In genomic region chr3:9100132-9100894, GRCh38 we compare ENCODE assay signal across 26 cellular contexts.
DNase-seq lines count a peak whose midpoint lies in the region; ATAC-seq, FAIRE-seq and TF ChIP-seq lines count a peak whose summit lies in the region.
"Had no signal": no experiment of that assay in that cellular context is flagged by ENCODE, and none has a peak within 500 bp of the region (broad histone marks: within the 10 kb centered on the region; RNA-seq: fewer than 3 reads in every experiment).

No MANE protein-coding gene starts in this region.

- H3K9me3 ChIP-seq in GM12878 (replicated peaks; ENCODE audit: control insufficient read depth, insufficient read depth, low read length): no peaks in the 10 kb centered on the region
- H3K9me3 ChIP-seq in naive thymus-derived CD4-positive, alpha-beta T cell (ENCODE audit: control insufficient read depth in 2 of 3, low read length in 3 of 3): no peaks in the 10 kb centered on the region
- H3K9me3 ChIP-seq in H9 (ENCODE audit: control insufficient read depth, low read depth, low read length): no peaks in the 10 kb centered on the region
- no peaks in the 10 kb centered on the region for H3K9me3 ChIP-seq in CD4-positive, alpha-beta memory T cell (ENCODE audit: control insufficient read depth in 1 of 2, low read length in 2 of 2)
- H3K9me3 ChIP-seq: gastrocnemius medialis, MG63 had no signal

- H3K4me1 ChIP-seq in GM12878 (ENCODE audit: control insufficient read depth, insufficient read depth, low read length) (peaks cover 7% of the 10 kb centered on the region; the same call in 1 of the 2 replicates), H9 (ENCODE audit: insufficient read depth, low read length) (peaks cover 1% of the 10 kb centered on the region)
- H3K4me1 ChIP-seq in naive thymus-derived CD4-positive, alpha-beta T cell (ENCODE audit: control insufficient read depth in 2 of 2, insufficient read depth in 2 of 2, low read length in 2 of 2): no peaks in the 10 kb centered on the region
- no peaks in the 10 kb centered on the region for H3K4me1 ChIP-seq in CD4-positive, alpha-beta memory T cell (ENCODE audit: insufficient read depth, low read length)
- H3K4me1 ChIP-seq: gastrocnemius medialis, parathyroid adenoma had no signal

- H3K9ac ChIP-seq in GM12878 (ENCODE audit: control insufficient read depth, insufficient read depth, low read length): no peak overlapping the region
- H3K9ac ChIP-seq in H9 (ENCODE audit: extremely low read depth, insufficient read length, low read length): no peak overlapping the region
- H3K9ac ChIP-seq: parathyroid adenoma had no signal

- SMC1A ChIA-PET in GM12878 (lab: Charles Lee; ENCODE audit: uncharacterized antibody, unreplicated experiment): no interaction called here

- no peak overlapping the region for H3K4me3 Mint-ChIP-seq in naive thymus-derived CD4-positive, alpha-beta T cell
- H3K4me3 Mint-ChIP-seq in H9: no peak overlapping the region
- no peak overlapping the region for H3K4me3 Mint-ChIP-seq in CD4-positive, alpha-beta memory T cell
- H3K4me3 Mint-ChIP-seq: activated CD8-positive, alpha-beta T cell treated with anti-CD3 and anti-CD28 coated beads, Interleukin-2, amount 10 ng/mL, durations not matched to agents 7 days and 5 days; CD14-positive monocyte; central memory CD8-positive, alpha-beta T cell; naive thymus-derived CD8-positive, alpha-beta T cell; stimulated activated effector memory CD8-positive, alpha-beta T cell treated with anti-CD3 and anti-CD28 coated beads, Interleukin-12 subunit alpha, Interleukin-12 subunit beta, amount 100 ng/mL, for 72 hours had no signal

- no peaks in the 10 kb centered on the region for H3K23me2 ChIP-seq in H9 (ENCODE audit: insufficient read length, low read depth, low read length, poor library complexity, severe bottlenecking)

- peaks cover 0 to 1% (median 0%) of the 10 kb centered on the region in 11 donors for H3K9me3 Mint-ChIP-seq in naive thymus-derived CD4-positive, alpha-beta T cell
- no peaks in the 10 kb centered on the region; a peak in 1 of 5 replicates for H3K9me3 Mint-ChIP-seq in H9
- H3K9me3 Mint-ChIP-seq in CD4-positive, alpha-beta memory T cell: peaks cover 0 to 2% (median 0%) of the 10 kb centered on the region in 8 donors
- H3K9me3 Mint-ChIP-seq: central memory CD8-positive, alpha-beta T cell; naive thymus-derived CD8-positive, alpha-beta T cell; stimulated activated effector memory CD8-positive, alpha-beta T cell treated with anti-CD3 and anti-CD28 coated beads, Interleukin-12 subunit alpha, Interleukin-12 subunit beta, amount 100 ng/mL, for 72 hours had no signal

- H3K4me3 ChIP-seq in GM12878: no peak overlapping the region
- H3K4me3 ChIP-seq in naive thymus-derived CD4-positive, alpha-beta T cell (ENCODE audit: low read length): no peak overlapping the region
- H3K4me3 ChIP-seq in CD4-positive, alpha-beta memory T cell (ENCODE audit: low read length in 2 of 2): no peak overlapping the region
- H3K4me3 ChIP-seq: gastrocnemius medialis, MG63 had no signal

- CTCF ChIA-PET in GM12878 (lab: Yijun Ruan, JAX): no interaction called here
- CTCF ChIA-PET in naive thymus-derived CD4-positive, alpha-beta T cell (lab: Charles Lee): no interaction called here
- CTCF ChIA-PET in CD4-positive, alpha-beta memory T cell (lab: Charles Lee; ENCODE audit: partially characterized antibody): no interaction called here

- TF ChIP-seq POLR2A in GM12878 (IDR thresholded peaks at IDR 0.05; ENCODE audit: low read depth, low read length): no peak

- peak overlapping the region; percentile 15 for H2AFZ ChIP-seq in GM12878 (ENCODE audit: control insufficient read depth, low read depth, low read length)
- no peak overlapping the region for H2AFZ ChIP-seq in H9 (ENCODE audit: low read length)
- H2AFZ ChIP-seq: parathyroid adenoma had no signal

- no peak overlapping the region for H3K14ac ChIP-seq in H9 (ENCODE audit: insufficient read depth, low read length)

- no peak overlapping the region for H2BK120ac ChIP-seq in H9 (ENCODE audit: low read depth, low read length, poor library complexity, severe bottlenecking)

- no peak overlapping the region for H2BK15ac ChIP-seq in H9 (ENCODE audit: low read depth, low read length)

- no peak overlapping the region for H3K27ac Mint-ChIP-seq in naive thymus-derived CD4-positive, alpha-beta T cell
- peak overlapping the region in 1 of 3 experiments; percentile 18; a peak in 3 of 7 replicates for H3K27ac Mint-ChIP-seq in H9
- H3K27ac Mint-ChIP-seq in CD4-positive, alpha-beta memory T cell: no peak overlapping the region
- H3K27ac Mint-ChIP-seq: activated CD8-positive, alpha-beta T cell treated with anti-CD3 and anti-CD28 coated beads, Interleukin-2, amount 10 ng/mL, durations not matched to agents 7 days and 5 days; naive thymus-derived CD8-positive, alpha-beta T cell; stimulated activated effector memory CD8-positive, alpha-beta T cell treated with anti-CD3 and anti-CD28 coated beads, Interleukin-12 subunit alpha, Interleukin-12 subunit beta, amount 100 ng/mL, for 72 hours had no signal

- DNase-seq in GM13976 (ENCODE audit: low spot score) (peak; percentile 65), GM12878 (ENCODE audit: low read depth, low spot score) (peak; percentile 37), DMS 273 (lab: John Stamatoyannopoulos, UW; ENCODE audit: unreplicated experiment) (no peak), cerebellar cortex (ENCODE audit: low spot score) (no peak), H9 (no peak)
- no peak for DNase-seq in naive thymus-derived CD4-positive, alpha-beta T cell
- no peak for DNase-seq in CD4-positive, alpha-beta memory T cell
- DNase-seq: activated CD8-positive, alpha-beta T cell treated with anti-CD3 and anti-CD28 coated beads, Interleukin-2, amount 10 ng/mL, durations not matched to agents 7 days and 5 days; activated naive CD4-positive, alpha-beta T cell; activated T-cell treated with anti-CD3 and anti-CD28 coated beads, Interleukin-2, amount 50 U/mL, for 1 hour; DMS 273 treated with DMSO at 0.1 percent for 48 hours; effector CD4-positive, alpha-beta T cell; gastrocnemius medialis; mesenchymal stem cell; MG63; naive thymus-derived CD8-positive, alpha-beta T cell; NCI-H1436; NCI-H524; RPMI8226; T1000 had no signal

- H3K4me1 Mint-ChIP-seq in naive thymus-derived CD4-positive, alpha-beta T cell: peaks cover 0 to 2% (median 0%) of the 10 kb centered on the region in 7 donors
- peaks cover 33 to 41% of the 10 kb centered on the region in 2 experiments for H3K4me1 Mint-ChIP-seq in H9
- no peaks in the 10 kb centered on the region for H3K4me1 Mint-ChIP-seq in CD4-positive, alpha-beta memory T cell
- H3K4me1 Mint-ChIP-seq: central memory CD8-positive, alpha-beta T cell; naive thymus-derived CD8-positive, alpha-beta T cell; stimulated activated effector memory CD8-positive, alpha-beta T cell treated with anti-CD3 and anti-CD28 coated beads, Interleukin-12 subunit alpha, Interleukin-12 subunit beta, amount 100 ng/mL, for 72 hours had no signal

- H2BK20ac ChIP-seq in H9 (ENCODE audit: low read depth, low read length, poor library complexity, severe bottlenecking): no peak overlapping the region

- H3T11ph ChIP-seq in H9 (ENCODE audit: low read length): no peak overlapping the region

- no peak overlapping the region for H2AK5ac ChIP-seq in H9 (ENCODE audit: insufficient read length, low read length)

- no peak for TF ChIP-seq RAD21 in GM12878 (IDR thresholded peaks at IDR 0.05; ENCODE audit: insufficient read depth, low read depth, low read length)

- H4K8ac ChIP-seq in H9 (replicated peaks; ENCODE audit: insufficient read length, low read depth, low read length): no peak overlapping the region

- no peak overlapping the region for H3K4ac ChIP-seq in H9 (ENCODE audit: low read depth, low read length)

- H3K18ac ChIP-seq in H9 (ENCODE audit: insufficient read length, low read depth, low read length): no peak overlapping the region

- no peak overlapping the region for H4K91ac ChIP-seq in H9 (ENCODE audit: insufficient read length, low read depth, low read length)

- H4K20me1 ChIP-seq in GM12878 (ENCODE audit: control insufficient read depth, insufficient read depth): no peaks in the 10 kb centered on the region
- H4K20me1 ChIP-seq in H9 (ENCODE audit: control insufficient read depth, insufficient read depth, insufficient read length): no peaks in the 10 kb centered on the region

- no peak overlapping the region for H3K56ac ChIP-seq in H9 (ENCODE audit: insufficient read length, low read depth, low read length)

- POLR2A ChIA-PET in GM12878 (lab: Charles Lee): interaction anchor here (0.5 kb wide), 1 partner anchor 1015 kb away, joined by 4 read pairs; no protein-coding TSS in a partner anchor
- POLR2A ChIA-PET in naive thymus-derived CD4-positive, alpha-beta T cell (lab: Charles Lee): no interaction called here
- POLR2A ChIA-PET in CD4-positive, alpha-beta memory T cell (lab: Charles Lee; ENCODE audit: partially characterized antibody): no interaction called here

- ATAC-seq in GM19351 (IDR thresholded peaks at IDR 0.05; ENCODE audit: unreplicated experiment) (peak; percentile 77), GM12878 (peak; percentile 91)
- peak; percentile 29 for ATAC-seq in naive thymus-derived CD4-positive, alpha-beta T cell
- ATAC-seq: activated CD8-positive, alpha-beta T cell treated with anti-CD3 and anti-CD28 coated beads, Interleukin-2, amount 10 ng/mL, durations not matched to agents 7 days and 5 days; esophagus mucosa; gastrocnemius medialis; naive thymus-derived CD8-positive, alpha-beta T cell; stimulated activated effector memory CD8-positive, alpha-beta T cell treated with anti-CD3 and anti-CD28 coated beads, Interleukin-12 subunit alpha, Interleukin-12 subunit beta, amount 100 ng/mL, for 72 hours had no signal

- BruUV-seq in GM12878 (replicated peaks; lab: Mats Ljungman, UMichigan): no TSS peak

- 22% methylated on average over 9 of the region's 9 CpGs for WGBS in GM12878 (ENCODE audit: insufficient coverage, insufficient replicate concordance, low lambda C conversion rate, missing lambda C conversion rate)
- WGBS in H9 (ENCODE audit: extremely low coverage, insufficient read length, low lambda C conversion rate): no CpG with 5 or more reads among the region's 9 CpGs

- no peaks in the 10 kb centered on the region for H3K36me3 ChIP-seq in GM12878 (ENCODE audit: control insufficient read depth in 2 of 2, insufficient read depth in 2 of 2, low read length in 1 of 2)
- H3K36me3 ChIP-seq in naive thymus-derived CD4-positive, alpha-beta T cell (ENCODE audit: control insufficient read depth in 2 of 3, insufficient read depth in 3 of 3, low read length in 3 of 3): no peaks in the 10 kb centered on the region
- no peaks in the 10 kb centered on the region for H3K36me3 ChIP-seq in CD4-positive, alpha-beta memory T cell (ENCODE audit: insufficient read depth, low read length)
- H3K36me3 ChIP-seq: gastrocnemius medialis, MG63 had no signal

- H3K23ac ChIP-seq in H9 (ENCODE audit: insufficient read length, low read depth, low read length): no peak overlapping the region

- no peaks in the 10 kb centered on the region for H3K79me2 ChIP-seq in GM12878 (ENCODE audit: control insufficient read depth, insufficient read depth, low read length)
- no peaks in the 10 kb centered on the region for H3K79me2 ChIP-seq in H9 (ENCODE audit: insufficient read depth, low read length)
- H3K79me2 ChIP-seq: parathyroid adenoma had no signal

- TF ChIP-seq CTCF in GM13976 (IDR thresholded peaks at IDR 0.05; ENCODE audit: borderline replicate concordance, control extremely low read depth, extremely low read depth, insufficient read depth, missing control alignments) (no peak), GM12878 (IDR thresholded peaks at IDR 0.05 in 2 of 3, conservative IDR thresholded peaks at IDR 0.05 in 1 of 3; ENCODE audit: control insufficient read depth in 2 of 3, extremely low read depth in 1 of 3, insufficient read depth in 1 of 3, low read depth in 3 of 3, low read length in 3 of 3) (no peak), H9 (conservative IDR thresholded peaks at IDR 0.05) (no peak)

- no peak overlapping the region for H2BK5ac ChIP-seq in H9 (ENCODE audit: insufficient read length, low read length)

- H3K36me3 Mint-ChIP-seq in naive thymus-derived CD4-positive, alpha-beta T cell: peaks cover 0 to 7% (median 0%) of the 10 kb centered on the region in 5 donors
- no peaks in the 10 kb centered on the region for H3K36me3 Mint-ChIP-seq in H9 (ENCODE audit: insufficient read depth in 1 of 3, low read depth in 3 of 3)
- no peaks in the 10 kb centered on the region for H3K36me3 Mint-ChIP-seq in CD4-positive, alpha-beta memory T cell
- H3K36me3 Mint-ChIP-seq: CD14-positive monocyte; naive thymus-derived CD8-positive, alpha-beta T cell; stimulated activated effector memory CD8-positive, alpha-beta T cell treated with anti-CD3 and anti-CD28 coated beads, Interleukin-12 subunit alpha, Interleukin-12 subunit beta, amount 100 ng/mL, for 72 hours had no signal

- H4K5ac ChIP-seq in H9 (ENCODE audit: insufficient read length, low read depth, low read length): no peak overlapping the region

- H3K27me3 ChIP-seq in GM12878 (replicated peaks in 1 of 2; ENCODE audit: control insufficient read depth in 2 of 2, insufficient read depth in 2 of 2, low read length in 1 of 2) (no peaks in the 10 kb centered on the region), H9 (ENCODE audit: insufficient read depth, low read length) (no peaks in the 10 kb centered on the region)
- no peaks in the 10 kb centered on the region for H3K27me3 ChIP-seq in naive thymus-derived CD4-positive, alpha-beta T cell (ENCODE audit: control insufficient read depth in 2 of 2, insufficient read depth in 2 of 2, low read length in 2 of 2)
- H3K27me3 ChIP-seq in CD4-positive, alpha-beta memory T cell (ENCODE audit: insufficient read depth, low read length): no peaks in the 10 kb centered on the region
- H3K27me3 ChIP-seq: gastrocnemius medialis, MG63 had no signal

- intact Hi-C loops in GM12878 (cut with micrococcal nuclease; ENCODE audit: unreplicated experiment): no loop called here
- intact Hi-C loops in naive thymus-derived CD4-positive, alpha-beta T cell (cut with micrococcal nuclease): no loop called here
- intact Hi-C loops in CD4-positive, alpha-beta memory T cell (cut with micrococcal nuclease): no loop called here

- no peaks in the 10 kb centered on the region for H3K27me3 Mint-ChIP-seq in naive thymus-derived CD4-positive, alpha-beta T cell
- H3K27me3 Mint-ChIP-seq in H9 (ENCODE audit: low read depth): no peaks in the 10 kb centered on the region; the same call in 1 of the 2 replicates
- H3K27me3 Mint-ChIP-seq in CD4-positive, alpha-beta memory T cell: peaks cover 0 to 4% of the 10 kb centered on the region in 2 donors
- H3K27me3 Mint-ChIP-seq: naive thymus-derived CD8-positive, alpha-beta T cell had no signal

- no peak overlapping the region for H2BK12ac ChIP-seq in H9 (ENCODE audit: insufficient read length, low read depth, low read length)

- no peak for TF ChIP-seq EP300 in GM12878 (IDR thresholded peaks at IDR 0.05; ENCODE audit: borderline replicate concordance in 1 of 2, control insufficient read depth in 1 of 2, low read depth in 2 of 2, low read length in 2 of 2)

- FAIRE-seq in GM12878 (lab: Jason Lieb, UNC): peak; percentile 54

- H3K4me2 ChIP-seq in GM12878 (ENCODE audit: control insufficient read depth, insufficient read depth) (peak overlapping the region; percentile 25), H9 (ENCODE audit: insufficient read depth, insufficient read length, low read length) (no peak overlapping the region)

- no peaks in the 10 kb centered on the region for H3K79me1 ChIP-seq in H9 (ENCODE audit: insufficient read depth, low read depth, low read length, poor library complexity, severe bottlenecking)

- no peak overlapping the region for H3K27ac ChIP-seq in GM12878 (ENCODE audit: control insufficient read depth, insufficient read depth)
- no peak overlapping the region for H3K27ac ChIP-seq in naive thymus-derived CD4-positive, alpha-beta T cell (ENCODE audit: low read depth, low read length)
- H3K27ac ChIP-seq in H9 (ENCODE audit: insufficient read length, low read depth, low read length): no peak overlapping the region
- H3K27ac ChIP-seq in CD4-positive, alpha-beta memory T cell (ENCODE audit: low read depth, low read length): no peak overlapping the region
- H3K27ac ChIP-seq: gastrocnemius medialis, parathyroid adenoma had no signal

- RAD21 ChIA-PET in GM12878 (lab: Charles Lee; ENCODE audit: unreplicated experiment): no interaction called here

- in situ Hi-C loops in GM13976 (cut with MboI; ENCODE audit: low sequenced_read_pairs, unreplicated experiment): no loop called here
- in situ Hi-C loops in GM12878 (cut with MboI): no loop called here

Comparison
In these comparisons a context has a peak if more than half of its experiments do, and no peak if none do; other contexts are left out.
1. DNase-seq: peak in GM13976 (single experiment) and GM12878 (single experiment); none in naive thymus-derived CD4-positive, alpha-beta T cell (0 of 9), DMS 273 (single experiment), cerebellar cortex (single experiment), H9 (single experiment) and CD4-positive, alpha-beta memory T cell (0 of 5).
2. ATAC-seq: peak in every context shown above with its lines; median percentile 91 in GM12878; 77 in GM19351; 29 in naive thymus-derived CD4-positive, alpha-beta T cell.